ENCODE assay signal across 11 cellular contexts in genomic region chr22:35749808-35750207, GRCh38. TPM values are rescaled to one million over a fixed set of nuclear protein-coding genes. Genes with fewer than 3 reads are reported as not detected.
DNase-seq lines count a peak whose midpoint lies in the region; ATAC-seq and TF ChIP-seq lines count a peak whose summit lies in the region.
"Had no signal": no experiment of that assay in that cellular context is flagged by ENCODE, and none has a peak within 500 bp of the region (broad histone marks: within the 10 kb centered on the region; RNA-seq: fewer than 3 reads in every experiment).

No MANE protein-coding gene starts in this region.

- peak; percentile 46 for DNase-seq in BJ (ENCODE audit: low read depth)
- no peak for DNase-seq in progenitor cell of endocrine pancreas (ENCODE audit: low spot score, unreplicated experiment)
- no peak for DNase-seq in ureter (ENCODE audit: low spot score)
- DNase-seq in WERI-Rb-1: no peak
- no peak for DNase-seq in NCI-H446 treated with DMSO at 0.1 percent for 48 hours (lab: John Stamatoyannopoulos, UW)
- DNase-seq: amygdala had no signal

- H3K27ac ChIP-seq in WERI-Rb-1: no peak overlapping the region

- no peak overlapping the region for H3K4me3 Mint-ChIP-seq in brain
- H3K4me3 Mint-ChIP-seq in progenitor cell of endocrine pancreas (ENCODE audit: low read depth): no peak overlapping the region
- H3K4me3 Mint-ChIP-seq: T-helper 1 cell treated with Interleukin-12 subunit alpha and Interleukin-12 subunit beta and Interleukin-4 antibody, amounts not matched to agents 30 μg/mL and 1 μg/mL, for 36 hours had no signal

- H3K27ac Mint-ChIP-seq in brain (peak overlapping the region in 3 of 5 experiments; percentile 4 to 89 (median 15)), progenitor cell of endocrine pancreas (no peak overlapping the region)
- H3K27ac Mint-ChIP-seq: T-helper 1 cell treated with Interleukin-12 subunit alpha and Interleukin-12 subunit beta and Interleukin-4 antibody, amounts not matched to agents 30 μg/mL and 1 μg/mL, for 36 hours had no signal

- ATAC-seq in GM19372 (IDR thresholded peaks at IDR 0.05; ENCODE audit: low read depth, unreplicated experiment) (peak; percentile 72), HG03139 (IDR thresholded peaks at IDR 0.05; ENCODE audit: unreplicated experiment) (peak; percentile 90)

- peaks cover 59% of the 10 kb centered on the region for H3K36me3 Mint-ChIP-seq in brain
- peaks cover 10% of the 10 kb centered on the region for H3K36me3 Mint-ChIP-seq in progenitor cell of endocrine pancreas (ENCODE audit: insufficient read depth)

- H3K4me3 ChIP-seq in BJ (ENCODE audit: low read depth, low read length): no peak overlapping the region
- H3K4me3 ChIP-seq in WERI-Rb-1 (ENCODE audit: low read depth, low read length): no peak overlapping the region

- TF ChIP-seq CTCF in BJ (IDR thresholded peaks at IDR 0.05; ENCODE audit: insufficient read depth, low read depth, low read length) (no peak), brain (conservative IDR thresholded peaks at IDR 0.05) (no peak), progenitor cell of endocrine pancreas (IDR thresholded peaks at IDR 0.05; ENCODE audit: unreplicated experiment) (no peak), WERI-Rb-1 (IDR thresholded peaks at IDR 0.05; ENCODE audit: low read depth, low read length) (no peak)

- no peaks in the 10 kb centered on the region for H3K9me3 Mint-ChIP-seq in brain
- no peaks in the 10 kb centered on the region for H3K9me3 Mint-ChIP-seq in progenitor cell of endocrine pancreas (ENCODE audit: low read depth)
- H3K9me3 Mint-ChIP-seq: T-helper 1 cell treated with Interleukin-12 subunit alpha and Interleukin-12 subunit beta and Interleukin-4 antibody, amounts not matched to agents 30 μg/mL and 1 μg/mL, for 36 hours had no signal

- POLR2A ChIA-PET in BJ (lab: Charles Lee): interaction anchor here (0.6 kb wide), 2 partner anchors 68 to 160 kb away, joined by 4 read pairs; no protein-coding TSS in a partner anchor

- H3K9me3 ChIP-seq in WERI-Rb-1 (ENCODE audit: severe bottlenecking): no peaks in the 10 kb centered on the region

- H3K36me3 ChIP-seq in BJ (ENCODE audit: control insufficient read depth, insufficient read depth, low read length) (peaks cover 7% of the 10 kb centered on the region), WERI-Rb-1 (peaks cover 12% of the 10 kb centered on the region)

- H3K27me3 Mint-ChIP-seq in brain: no peaks in the 10 kb centered on the region
- H3K27me3 Mint-ChIP-seq in progenitor cell of endocrine pancreas: no peaks in the 10 kb centered on the region

- H3K27me3 ChIP-seq in BJ (ENCODE audit: control insufficient read depth, insufficient read depth, low read length): no peaks in the 10 kb centered on the region
- no peaks in the 10 kb centered on the region for H3K27me3 ChIP-seq in WERI-Rb-1 (ENCODE audit: insufficient read depth, low read depth, severe bottlenecking)

- H3K4me1 Mint-ChIP-seq in brain (peaks cover 74% of the 10 kb centered on the region), progenitor cell of endocrine pancreas (ENCODE audit: low read depth) (peaks cover 6% of the 10 kb centered on the region)

- CTCF ChIA-PET in BJ (lab: Yijun Ruan, JAX): interaction anchor here (0.9 to 1.6 kb wide), 3 partner anchors 9 to 120 kb away, joined by 3 to 6 read pairs (median 4); no protein-coding TSS in a partner anchor

RNA-seq across cellular contexts. Expression of gene APOL5, which starts 32.1 kb away (rescaled TPM):
- polyA plus RNA-seq in BJ (2011; rRNA removed): not detected in 2 replicates
- not detected in 2 replicates for polyA minus RNA-seq in BJ (2011; rRNA and poly(A)+ RNA removed)
- not detected for polyA plus RNA-seq in brain (ENCODE audit: insufficient read depth, low read depth, low replicate concordance)
- not detected in 2 replicates for total RNA-seq in progenitor cell of endocrine pancreas
- total RNA-seq in ureter: not detected
- total RNA-seq: HT-29 had no signal
